18 cellular contexts compared by ENCODE assay signal in genomic region chr7:103314849-103315248, GRCh38.
"Had no signal": no experiment of that assay in that cellular context is flagged by ENCODE, and none has a peak within 500 bp of the region (broad histone marks: within the 10 kb centered on the region; RNA-seq: fewer than 3 reads in every experiment).

No MANE protein-coding gene starts in this region.

- ATAC-seq: left lobe of liver had no signal

- H3K9me3 ChIP-seq: sigmoid colon, thyroid gland had no signal

- H3K27me3 Mint-ChIP-seq: dendritic cell treated with granulocyte-macrophage colony-stimulating factor and Interleukin-4, amounts not matched to agents 40 ng/mL and 50 ng/mL, for 4 days had no signal

- H3K27ac ChIP-seq: sigmoid colon, thyroid gland, WERI-Rb-1 had no signal

- H3K4me1 Mint-ChIP-seq: mesothelial cell of epicardium had no signal

- H3K4me3 Mint-ChIP-seq: dendritic cell treated with granulocyte-macrophage colony-stimulating factor and Interleukin-4, amounts not matched to agents 40 ng/mL and 50 ng/mL, for 4 days; mesothelial cell of epicardium; T-helper 1 cell treated with Interleukin-12 subunit alpha and Interleukin-12 subunit beta and Interleukin-4 antibody, amounts not matched to agents 30 μg/mL and 1 μg/mL, for 36 hours had no signal

- H3K9me3 Mint-ChIP-seq: dendritic cell treated with granulocyte-macrophage colony-stimulating factor and Interleukin-4, amounts not matched to agents 40 ng/mL and 50 ng/mL, for 4 days; mesothelial cell of epicardium; T-helper 1 cell treated with Interleukin-12 subunit alpha and Interleukin-12 subunit beta and Interleukin-4 antibody, amounts not matched to agents 30 μg/mL and 1 μg/mL, for 36 hours had no signal

- DNase-seq: activated CD4-positive, alpha-beta T cell treated with anti-CD3 and anti-CD28 coated beads for 1 hour; activated CD4-positive, alpha-beta T cell treated with anti-CD3 and anti-CD28 coated beads, Interleukin-2, amount 50 U/mL, for 48 hours; activated gamma-delta T cell treated with Interleukin-2 at 50 U/mL for 16 hours; effector memory CD4-positive, alpha-beta T cell; foreskin fibroblast; glutamatergic neuron; hypothalamus; occipital lobe; posterior cingulate gyrus; sigmoid colon; stimulated activated CD4-positive, alpha-beta T cell treated with anti-CD3 and anti-CD28 coated beads, Interleukin-4, amount 100 ng/mL, for 24 hours; stimulated activated naive CD4-positive, alpha-beta T cell treated with Interleukin-2 at 50 U/mL for 16 hours; thyroid gland; WERI-Rb-1 had no signal

- H3K4me1 ChIP-seq: sigmoid colon, thyroid gland had no signal

- H3K27me3 ChIP-seq: sigmoid colon, thyroid gland had no signal

- H3K4me3 ChIP-seq: sigmoid colon, thyroid gland had no signal

- H3K27ac Mint-ChIP-seq: dendritic cell treated with granulocyte-macrophage colony-stimulating factor and Interleukin-4, amounts not matched to agents 40 ng/mL and 50 ng/mL, for 4 days; mesothelial cell of epicardium; T-helper 1 cell treated with Interleukin-12 subunit alpha and Interleukin-12 subunit beta and Interleukin-4 antibody, amounts not matched to agents 30 μg/mL and 1 μg/mL, for 36 hours had no signal
